Comparison of ENCODE assay signal across 1 cellular context in the genomic region with DNA sequence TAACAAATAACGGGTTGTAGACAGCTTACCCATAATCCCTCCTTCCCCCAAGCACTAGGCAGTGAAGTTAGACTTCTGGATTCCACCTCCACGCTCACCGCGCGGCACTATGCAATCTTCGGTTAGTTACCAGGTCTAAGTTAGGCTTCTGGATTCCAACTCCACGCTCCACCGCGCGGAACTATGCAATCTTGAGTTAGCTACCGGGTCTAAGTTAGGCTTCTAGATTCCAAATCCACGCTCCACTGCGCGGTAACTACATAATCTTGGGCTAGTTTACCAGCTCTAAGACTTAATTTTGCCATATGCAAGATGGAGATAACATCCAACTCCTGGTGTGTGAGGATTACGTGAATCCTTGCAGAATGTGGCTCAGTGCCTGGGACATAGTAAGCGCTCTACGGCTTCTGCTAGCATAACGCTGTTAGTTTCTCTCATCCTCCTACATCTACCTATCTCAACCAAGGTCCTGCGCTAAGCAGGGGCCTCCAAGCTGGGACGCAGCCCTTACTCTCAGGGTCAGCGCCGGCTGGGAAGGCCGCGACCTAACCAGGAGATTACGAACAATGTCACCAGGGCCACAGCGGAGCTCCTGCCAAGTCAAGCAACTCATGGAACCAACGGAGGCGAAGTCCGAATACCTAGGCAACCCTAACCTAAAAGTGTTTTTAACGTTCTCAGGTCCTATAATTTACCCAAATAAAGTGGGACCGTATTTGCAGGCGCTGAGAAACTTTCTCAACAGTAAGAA.
TF ChIP-seq lines count a peak whose summit lies in the region.

No MANE protein-coding gene starts in this region.

TF ChIP-seq in IMR-90, 13 proteins besides CTCF, POLR2A, EP300 and RAD21:
- TF ChIP-seq CEBPB (IDR thresholded peaks at IDR 0.05; ENCODE audit: low read depth, low read length) (no peak), MXI1 (IDR thresholded peaks at IDR 0.05; ENCODE audit: borderline replicate concordance, low read depth, low read length) (no peak), RFX5 (IDR thresholded peaks at IDR 0.05; ENCODE audit: low read depth, low read length) (no peak), RCOR1 (IDR thresholded peaks at IDR 0.05; ENCODE audit: insufficient replicate concordance, low read length) (no peak), CHD1 (IDR thresholded peaks at IDR 0.05; ENCODE audit: low read depth, low read length) (no peak), SMC3 (IDR thresholded peaks at IDR 0.05; ENCODE audit: low read depth, low read length) (no peak)
